ENCODE assay signal across 30 cellular contexts in genomic region chr14:21061347-21061668, GRCh38. TPM values are rescaled to one million over a fixed set of nuclear protein-coding genes. Genes with fewer than 3 reads are reported as not detected.
"Had no signal": no experiment of that assay in that cellular context is flagged by ENCODE, and none has a peak within 500 bp of the region (broad histone marks: within the 10 kb centered on the region; RNA-seq: fewer than 3 reads in every experiment).

No MANE protein-coding gene starts in this region.

- H3K4me3 ChIP-seq: breast epithelium, heart left ventricle, spleen had no signal

- H3K4me1 ChIP-seq: breast epithelium had no signal

- H3K27me3 ChIP-seq: breast epithelium, heart left ventricle, testis had no signal

- H3K9me3 Mint-ChIP-seq: activated naive CD4-positive, alpha-beta T cell treated with anti-CD3 and anti-CD28 coated beads for 36 hours; activated naive CD8-positive, alpha-beta T cell treated with anti-CD3 and anti-CD28 coated beads for 36 hours; dendritic cell treated with granulocyte-macrophage colony-stimulating factor and Interleukin-4, amounts not matched to agents 40 ng/mL and 50 ng/mL, for 4 days; endodermal cell; naive thymus-derived CD8-positive, alpha-beta T cell; T-helper 1 cell treated with Interleukin-12 subunit alpha and Interleukin-12 subunit beta and Interleukin-4 antibody, amounts not matched to agents 30 μg/mL and 1 μg/mL, for 36 hours; type B pancreatic cell had no signal

- H3K27ac ChIP-seq: breast epithelium, heart left ventricle, testis, VCaP had no signal

- ATAC-seq: esophagus mucosa; heart left ventricle; left ventricle myocardium superior; naive thymus-derived CD8-positive, alpha-beta T cell; right cardiac atrium had no signal

- H3K4me1 Mint-ChIP-seq: activated naive CD8-positive, alpha-beta T cell treated with anti-CD3 and anti-CD28 coated beads for 36 hours; naive thymus-derived CD8-positive, alpha-beta T cell had no signal

- H3K36me3 Mint-ChIP-seq: activated naive CD8-positive, alpha-beta T cell treated with anti-CD3 and anti-CD28 coated beads for 36 hours; naive thymus-derived CD8-positive, alpha-beta T cell; type B pancreatic cell had no signal

- DNase-seq: activated CD4-positive, alpha-beta T cell treated with anti-CD3 and anti-CD28 coated beads for 4 hours; activated CD4-positive, alpha-beta T cell treated with anti-CD3 and anti-CD28 coated beads, Interleukin-2, amount 50 U/mL, for 4 hours; activated effector memory CD4-positive, alpha-beta T cell treated with anti-CD3 and anti-CD28 coated beads, Interleukin-2, amount 50 U/mL, for 16 hours; activated naive CD4-positive, alpha-beta T cell treated with anti-CD3 and anti-CD28 coated beads for 36 hours; activated naive CD8-positive, alpha-beta T cell treated with anti-CD3 and anti-CD28 coated beads for 36 hours; activated T-cell treated with anti-CD3 and anti-CD28 coated beads for 4 hours; amniotic stem cell; central memory CD4-positive, alpha-beta T cell; endodermal cell; foreskin fibroblast; heart left ventricle; kidney glomerular epithelial cell; left ventricle myocardium superior; mammary epithelial cell; midbrain; naive thymus-derived CD8-positive, alpha-beta T cell; posterior cingulate gyrus; right cardiac atrium; spleen; stimulated activated naive CD4-positive, alpha-beta T cell; SW 1271; T-helper 9 cell; testis had no signal

- H3K36me3 ChIP-seq: breast epithelium, heart left ventricle, spleen had no signal

- H3K9me3 ChIP-seq: breast epithelium, heart left ventricle, spleen, testis had no signal

- H3K4me3 Mint-ChIP-seq: activated naive CD4-positive, alpha-beta T cell treated with anti-CD3 and anti-CD28 coated beads for 36 hours; activated naive CD8-positive, alpha-beta T cell treated with anti-CD3 and anti-CD28 coated beads for 36 hours; dendritic cell treated with granulocyte-macrophage colony-stimulating factor and Interleukin-4, amounts not matched to agents 40 ng/mL and 50 ng/mL, for 4 days; endodermal cell; naive thymus-derived CD8-positive, alpha-beta T cell; T-helper 1 cell treated with Interleukin-12 subunit alpha and Interleukin-12 subunit beta and Interleukin-4 antibody, amounts not matched to agents 30 μg/mL and 1 μg/mL, for 36 hours; type B pancreatic cell had no signal

- H3K27ac Mint-ChIP-seq: activated naive CD4-positive, alpha-beta T cell treated with anti-CD3 and anti-CD28 coated beads for 36 hours; activated naive CD8-positive, alpha-beta T cell treated with anti-CD3 and anti-CD28 coated beads for 36 hours; dendritic cell treated with granulocyte-macrophage colony-stimulating factor and Interleukin-4, amounts not matched to agents 40 ng/mL and 50 ng/mL, for 4 days; endodermal cell; T-helper 1 cell treated with Interleukin-12 subunit alpha and Interleukin-12 subunit beta and Interleukin-4 antibody, amounts not matched to agents 30 μg/mL and 1 μg/mL, for 36 hours; type B pancreatic cell had no signal

RNA-seq across cellular contexts. Expression of gene RNASE8, which starts 3.7 kb away (rescaled TPM):
- total RNA-seq: activated naive CD4-positive, alpha-beta T cell treated with anti-CD3 and anti-CD28 coated beads for 36 hours; activated naive CD8-positive, alpha-beta T cell treated with anti-CD3 and anti-CD28 coated beads for 36 hours; breast epithelium; endodermal cell; esophagus mucosa; heart left ventricle; left ventricle myocardium superior; mammary epithelial cell; naive thymus-derived CD8-positive, alpha-beta T cell; omental fat pad; right cardiac atrium; spleen; testis had no signal
- polyA plus RNA-seq: heart left ventricle; mammary epithelial cell; naive thymus-derived CD8-positive, alpha-beta T cell; right cardiac atrium; spleen had no signal

RNA-seq across cellular contexts. Expression of gene ARHGEF40, which starts 8.8 kb away (rescaled TPM):
- total RNA-seq: activated naive CD4-positive, alpha-beta T cell treated with anti-CD3 and anti-CD28 coated beads for 36 hours had no signal

RNA-seq across cellular contexts. Expression of gene RNASE7, which starts 19.1 kb away (rescaled TPM):
- total RNA-seq: activated naive CD4-positive, alpha-beta T cell treated with anti-CD3 and anti-CD28 coated beads for 36 hours; activated naive CD8-positive, alpha-beta T cell treated with anti-CD3 and anti-CD28 coated beads for 36 hours; endodermal cell; heart left ventricle; left ventricle myocardium superior; naive thymus-derived CD8-positive, alpha-beta T cell; omental fat pad; right cardiac atrium; spleen had no signal
- polyA plus RNA-seq: naive thymus-derived CD8-positive, alpha-beta T cell; right cardiac atrium; spleen had no signal

RNA-seq across cellular contexts. Expression of gene RNASE13, which starts 26.7 kb away (rescaled TPM):
- total RNA-seq: activated naive CD4-positive, alpha-beta T cell treated with anti-CD3 and anti-CD28 coated beads for 36 hours; activated naive CD8-positive, alpha-beta T cell treated with anti-CD3 and anti-CD28 coated beads for 36 hours; breast epithelium; endodermal cell; esophagus mucosa; heart left ventricle; left ventricle myocardium superior; mammary epithelial cell; naive thymus-derived CD8-positive, alpha-beta T cell; omental fat pad; right cardiac atrium; testis had no signal
- polyA plus RNA-seq: heart left ventricle; mammary epithelial cell; naive thymus-derived CD8-positive, alpha-beta T cell; right cardiac atrium; spleen had no signal

RNA-seq across cellular contexts. Expression of gene TPPP2, which starts 31.3 kb away (rescaled TPM):
- total RNA-seq: activated naive CD4-positive, alpha-beta T cell treated with anti-CD3 and anti-CD28 coated beads for 36 hours; activated naive CD8-positive, alpha-beta T cell treated with anti-CD3 and anti-CD28 coated beads for 36 hours; esophagus mucosa; mammary epithelial cell; naive thymus-derived CD8-positive, alpha-beta T cell; omental fat pad had no signal
- polyA plus RNA-seq: mammary epithelial cell; naive thymus-derived CD8-positive, alpha-beta T cell had no signal
